In the genomic region with DNA sequence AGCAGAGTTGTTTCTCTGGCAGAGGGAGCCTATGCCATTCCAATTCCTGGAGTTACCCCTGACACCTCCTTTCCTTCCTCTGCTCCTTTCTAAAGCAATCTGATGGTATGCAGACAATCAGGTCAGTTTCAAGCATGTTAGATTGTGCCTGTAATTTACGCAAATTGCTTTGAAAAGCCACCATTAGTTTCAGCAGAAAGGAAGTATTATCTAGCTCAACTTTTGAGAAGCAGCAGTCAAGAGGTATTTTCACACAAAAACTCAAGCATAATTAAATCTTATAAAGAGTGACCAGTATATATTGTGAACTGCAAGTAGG, we compare ENCODE assay signal across 13 cellular contexts. TPM values are rescaled to one million over a fixed set of nuclear protein-coding genes. Genes with fewer than 3 reads are reported as not detected.
DNase-seq lines count a peak whose midpoint lies in the region; ATAC-seq and TF ChIP-seq lines count a peak whose summit lies in the region.
"Had no signal": no experiment of that assay in that cellular context is flagged by ENCODE, and none has a peak within 500 bp of the region (broad histone marks: within the 10 kb centered on the region; RNA-seq: fewer than 3 reads in every experiment).

No MANE protein-coding gene starts in this region.

- CTCF ChIA-PET in AG04450 (lab: Charles Lee): interaction anchor here (1.5 to 3.7 kb wide), 3 partner anchors 8 to 49 kb away, joined by 3 to 12 read pairs (median 12); no protein-coding TSS in a partner anchor

- H4K12ac ChIP-seq in trophoblast cell (ENCODE audit: low read depth, low read length): no peak overlapping the region

- peak overlapping the region; percentile 24 for H3K23ac ChIP-seq in trophoblast cell (ENCODE audit: low read length)

- POLR2A ChIA-PET in AG04450 (lab: Yijun Ruan, JAX): interaction anchor here (0.6 to 1.3 kb wide), 2 partner anchors 8 to 59 kb away, joined by 4 to 6 read pairs; no protein-coding TSS in a partner anchor

- H3K4me1 ChIP-seq in ascending aorta (peaks cover 0 to 49% of the 10 kb centered on the region in 2 donors), gastroesophageal sphincter (peaks cover 0 to 63% (median 12%) of the 10 kb centered on the region in 3 donors), trophoblast cell (ENCODE audit: control insufficient read depth in 1 of 2, insufficient read depth in 2 of 2, low read length in 2 of 2) (peaks cover 12 to 19% of the 10 kb centered on the region in 2 experiments)

- no peak for TF ChIP-seq EP300 in gastroesophageal sphincter (IDR thresholded peaks at IDR 0.05)

- H3K36me3 ChIP-seq in ascending aorta (no peaks in the 10 kb centered on the region), gastroesophageal sphincter (no peaks in the 10 kb centered on the region), trophoblast cell (ENCODE audit: control insufficient read depth in 1 of 2, insufficient read depth in 2 of 2, low read length in 2 of 2) (peaks cover 0 to 2% of the 10 kb centered on the region in 2 experiments)
- H3K36me3 ChIP-seq: Peyer's patch had no signal

- intact Hi-C loops in ascending aorta (cut with DNase I): no loop called here

- H3K9me3 ChIP-seq in AG04450 (ENCODE audit: control insufficient read depth, insufficient read depth, low read length) (no peaks in the 10 kb centered on the region), ascending aorta (no peaks in the 10 kb centered on the region), gastroesophageal sphincter (no peaks in the 10 kb centered on the region), trophoblast cell (ENCODE audit: insufficient read depth, low read depth, low read length) (peaks cover 2% of the 10 kb centered on the region)
- H3K9me3 ChIP-seq: Peyer's patch, testis had no signal

- H2BK5ac ChIP-seq in trophoblast cell (ENCODE audit: low read depth, low read length, poor library complexity): no peak overlapping the region

- H3K14ac ChIP-seq in trophoblast cell (ENCODE audit: low read length): no peak overlapping the region

- no peak for TF ChIP-seq POLR2A in gastroesophageal sphincter (IDR thresholded peaks at IDR 0.05)

- H2BK12ac ChIP-seq in trophoblast cell (ENCODE audit: low read length): no peak overlapping the region

- peak overlapping the region; percentile 49 for H3K9ac ChIP-seq in trophoblast cell (ENCODE audit: low read length)

- peak overlapping the region; percentile 65 for H3K4ac ChIP-seq in trophoblast cell (ENCODE audit: low read depth, low read length)

- no peak overlapping the region for H3K18ac ChIP-seq in trophoblast cell (ENCODE audit: low read length)

- no peak overlapping the region for H2AFZ ChIP-seq in trophoblast cell (ENCODE audit: insufficient read depth, low read length, poor library complexity)

- no peak for ATAC-seq in gastroesophageal sphincter

- H3K79me2 ChIP-seq in trophoblast cell (ENCODE audit: control insufficient read depth, insufficient read depth, low read length, poor library complexity): peaks cover 26% of the 10 kb centered on the region

- DNase-seq in AG04450 (ENCODE audit: low read depth, low spot score) (no peak), ascending aorta (ENCODE audit: low spot score in 2 of 2) (no peak), trophoblast cell (peak in 1 of 2 donors; percentile 32), AG08396 (ENCODE audit: low spot score) (no peak), NCI-H2196 treated with DMSO at 0.1 percent for 48 hours (lab: John Stamatoyannopoulos, UW; ENCODE audit: unreplicated experiment) (no peak), kidney tubule cell (ENCODE audit: low spot score) (no peak)
- DNase-seq in stimulated activated CD4-positive, alpha-beta T cell treated with anti-CD3 and anti-CD28 coated beads, Interleukin-4, amount 100 ng/mL, for 1 hour: no peak
- DNase-seq: activated B cell treated with CpG ODN at 0.5 μM for 24 hours, activated gamma-delta T cell, NCI-H1930, Peyer's patch, testis had no signal

- peaks cover 22% of the 10 kb centered on the region for H3K79me1 ChIP-seq in trophoblast cell (ENCODE audit: low read length)

- H2AK5ac ChIP-seq in trophoblast cell (ENCODE audit: low read length): no peak overlapping the region

- H2BK120ac ChIP-seq in trophoblast cell (ENCODE audit: insufficient read depth, low read length, poor library complexity): no peak overlapping the region

- H3K4me2 ChIP-seq in trophoblast cell (ENCODE audit: low read length): peak overlapping the region; percentile 76

- no peaks in the 10 kb centered on the region for H3K27me3 ChIP-seq in AG04450 (ENCODE audit: control insufficient read depth, insufficient read depth, low read length)
- H3K27me3 ChIP-seq in ascending aorta: no peaks in the 10 kb centered on the region
- no peaks in the 10 kb centered on the region for H3K27me3 ChIP-seq in gastroesophageal sphincter
- H3K27me3 ChIP-seq in trophoblast cell (ENCODE audit: insufficient read depth, low read length): no peaks in the 10 kb centered on the region
- H3K27me3 ChIP-seq: Peyer's patch, testis had no signal

- peak overlapping the region; percentile 80 for H3K4me3 ChIP-seq in AG04450 (ENCODE audit: low read depth, low read length)
- H3K4me3 ChIP-seq in ascending aorta: peak overlapping the region; percentile 85 to 94
- peak overlapping the region; percentile 86 to 99 for H3K4me3 ChIP-seq in gastroesophageal sphincter
- no peak overlapping the region for H3K4me3 ChIP-seq in trophoblast cell (ENCODE audit: low read depth, low read length)

- TF ChIP-seq CTCF in AG04450 (IDR thresholded peaks at IDR 0.05; ENCODE audit: low read depth, low read length): no peak
- no peak for TF ChIP-seq CTCF in ascending aorta (IDR thresholded peaks at IDR 0.05)
- TF ChIP-seq CTCF in gastroesophageal sphincter (IDR thresholded peaks at IDR 0.05): no peak

- no peak overlapping the region for H4K91ac ChIP-seq in trophoblast cell (ENCODE audit: low read depth, low read length)

- H3K27ac ChIP-seq in AG04450 (ENCODE audit: low read depth, low read length) (no peak overlapping the region), ascending aorta (peak overlapping the region; percentile 42 to 98), gastroesophageal sphincter (peak overlapping the region; percentile 96 to 98 (median 97)), trophoblast cell (ENCODE audit: low read depth, low read length) (peak overlapping the region; percentile 31)

- no peak overlapping the region for H4K8ac ChIP-seq in trophoblast cell (ENCODE audit: low read depth, low read length)

- WGBS in gastroesophageal sphincter (ENCODE audit: low coverage in 1 of 2), 2 donors: 0% methylated on average over 1 of the region's 1 CpG; no CpG with 5 or more reads in 1 of the 2 donors
- no CpG with 5 or more reads among the region's 1 CpG for WGBS in trophoblast cell (ENCODE audit: extremely low coverage, insufficient coverage, insufficient read length)

RNA-seq across cellular contexts. Expression of gene ERRFI1, which starts 2.2 kb away (rescaled TPM):
- polyA plus RNA-seq in AG04450 (2011; rRNA removed): 102 and 105 TPM in 2 replicates
- polyA minus RNA-seq in AG04450 (2011; rRNA and poly(A)+ RNA removed): 47.7 and 49.1 TPM in 2 replicates
- total RNA-seq in ascending aorta (59.7 TPM), gastroesophageal sphincter (100 to 1,000 TPM; 344 to 570 (median 393) TPM)
- 267 and 277 TPM in 2 replicates for polyA plus RNA-seq in trophoblast cell (2013)
